In the genomic region with DNA sequence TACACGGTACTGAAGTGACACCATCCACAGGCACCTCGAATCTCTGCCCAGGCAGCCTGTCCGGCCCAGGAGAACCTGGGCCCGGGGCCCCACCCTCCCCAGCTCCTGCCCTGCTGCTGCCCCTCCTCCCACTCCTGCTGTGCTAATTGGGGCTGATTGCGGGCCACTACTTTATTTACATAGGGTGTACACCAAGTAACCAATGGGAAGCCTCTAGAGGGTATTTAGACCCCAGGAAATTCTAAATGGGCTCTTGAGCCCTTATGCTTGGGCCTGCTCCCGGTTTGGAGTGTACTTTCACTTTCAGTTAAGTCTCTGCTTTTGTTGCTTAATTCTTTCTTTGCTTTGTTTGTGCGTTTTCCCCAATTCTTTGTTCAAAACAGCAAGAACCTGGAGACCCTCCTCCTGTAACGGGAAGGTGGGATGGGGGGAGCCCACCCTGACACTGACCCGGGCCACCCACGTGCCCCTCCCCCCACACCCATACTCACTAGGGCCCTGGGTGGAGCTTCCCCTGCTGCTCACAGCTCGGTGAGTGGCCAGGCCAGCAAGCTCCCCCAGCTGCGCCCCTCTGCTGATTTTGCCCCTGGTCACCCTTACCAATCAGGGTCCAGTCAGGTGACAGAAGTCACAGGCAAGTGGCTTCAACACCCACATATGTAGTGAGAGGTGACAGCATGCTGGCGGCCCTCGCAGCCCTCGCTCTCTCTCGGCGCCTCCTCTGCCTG, we compare ENCODE assay signal across 8 cellular contexts. TPM values are rescaled to one million over a fixed set of nuclear protein-coding genes. Genes with fewer than 3 reads are reported as not detected.
A peak's percentile ranks its signal among the peaks of the same experiment; 100 is the strongest.
DNase-seq lines count a peak whose midpoint lies in the region; ATAC-seq and TF ChIP-seq lines count a peak whose summit lies in the region.

No MANE protein-coding gene starts in this region.

- H2BK15ac ChIP-seq in mesendoderm (replicated peaks; ENCODE audit: low read depth): no peak overlapping the region

- H3K27ac Mint-ChIP-seq in CD4-positive, CD25-positive, alpha-beta regulatory T cell: peak overlapping the region; percentile 68 to 84 (median 69)
- H3K27ac Mint-ChIP-seq in activated naive CD8-positive, alpha-beta T cell treated with anti-CD3 and anti-CD28 coated beads, Interleukin-2, amount 50 U/mL, for 24 hours: no peak overlapping the region

- DNase-seq in CD4-positive, CD25-positive, alpha-beta regulatory T cell: peak in 1 of 3 donors; percentile 37
- DNase-seq in LNCaP clone FGC (ENCODE audit: low read depth): no peak
- DNase-seq in activated naive CD8-positive, alpha-beta T cell treated with anti-CD3 and anti-CD28 coated beads, Interleukin-2, amount 50 U/mL, for 24 hours: no peak
- no peak for DNase-seq in left lobe of liver (ENCODE audit: low spot score)
- DNase-seq in occipital lobe (lab: John Stamatoyannopoulos, UW): no peak
- no peak for DNase-seq in mesendoderm

- H3K36me3 Mint-ChIP-seq in CD4-positive, CD25-positive, alpha-beta regulatory T cell: no peaks in the 10 kb centered on the region
- H3K36me3 Mint-ChIP-seq in activated naive CD8-positive, alpha-beta T cell treated with anti-CD3 and anti-CD28 coated beads, Interleukin-2, amount 50 U/mL, for 24 hours (ENCODE audit: low read depth): no peaks in the 10 kb centered on the region

- no peak overlapping the region for H2BK5ac ChIP-seq in mesendoderm (ENCODE audit: low read length)

- H3K18ac ChIP-seq in mesendoderm (ENCODE audit: low read length): no peak overlapping the region

- no peaks in the 10 kb centered on the region for H3K79me1 ChIP-seq in mesendoderm (ENCODE audit: low read length)

- no peaks in the 10 kb centered on the region for H3K9me3 ChIP-seq in CD4-positive, CD25-positive, alpha-beta regulatory T cell (ENCODE audit: control insufficient read depth in 2 of 2, low read length in 2 of 2)

- H3K4ac ChIP-seq in mesendoderm (ENCODE audit: low read depth, low read length): no peak overlapping the region

- no peak overlapping the region for H3K23ac ChIP-seq in mesendoderm (ENCODE audit: low read length)

- H3K9ac ChIP-seq in mesendoderm (ENCODE audit: low read length): no peak overlapping the region

- H3K4me1 ChIP-seq in CD4-positive, CD25-positive, alpha-beta regulatory T cell (ENCODE audit: control insufficient read depth, insufficient read depth, low read length, poor library complexity, severe bottlenecking): peaks cover 12% of the 10 kb centered on the region
- no peaks in the 10 kb centered on the region for H3K4me1 ChIP-seq in mesendoderm (ENCODE audit: control insufficient read depth, low read depth, low read length)

- peak overlapping the region; percentile 11 for H3K27ac ChIP-seq in CD4-positive, CD25-positive, alpha-beta regulatory T cell (ENCODE audit: insufficient read depth, low read length, poor library complexity, severe bottlenecking)
- no peak overlapping the region for H3K27ac ChIP-seq in mesendoderm (ENCODE audit: low read depth, low read length)

- no peak overlapping the region for H3K4me3 ChIP-seq in CD4-positive, CD25-positive, alpha-beta regulatory T cell (ENCODE audit: low read depth, low read length)
- peak overlapping the region; percentile 47 for H3K4me3 ChIP-seq in LNCaP clone FGC (ENCODE audit: low read depth, low read length)
- H3K4me3 ChIP-seq in mesendoderm (ENCODE audit: low read length): no peak overlapping the region

- no peak overlapping the region for H4K5ac ChIP-seq in mesendoderm (ENCODE audit: low read length)

- H2BK120ac ChIP-seq in mesendoderm (ENCODE audit: low read depth, low read length): no peak overlapping the region

- no peak overlapping the region for H3K4me2 ChIP-seq in mesendoderm (ENCODE audit: low read length)

- no peak overlapping the region for H3K56ac ChIP-seq in mesendoderm (ENCODE audit: low read length)

- no peak overlapping the region for H4K8ac ChIP-seq in mesendoderm (ENCODE audit: low read depth, low read length)

- H2AK5ac ChIP-seq in mesendoderm (ENCODE audit: low read length): no peak overlapping the region

- H3K36me3 ChIP-seq in CD4-positive, CD25-positive, alpha-beta regulatory T cell (ENCODE audit: control insufficient read depth, insufficient read depth, low read length): no peaks in the 10 kb centered on the region
- no peaks in the 10 kb centered on the region for H3K36me3 ChIP-seq in mesendoderm (ENCODE audit: control insufficient read depth, insufficient read depth, low read length)

- TF ChIP-seq CTCF in LNCaP clone FGC (IDR thresholded peaks at IDR 0.05; ENCODE audit: control insufficient read depth, extremely low read depth, insufficient read depth): no peak

- H3K79me2 ChIP-seq in mesendoderm (ENCODE audit: control insufficient read depth, insufficient read depth, low read length): no peaks in the 10 kb centered on the region

- ATAC-seq in CD4-positive, CD25-positive, alpha-beta regulatory T cell (ENCODE audit: low read depth in 2 of 2): no peak
- ATAC-seq in activated naive CD8-positive, alpha-beta T cell treated with anti-CD3 and anti-CD28 coated beads, Interleukin-2, amount 50 U/mL, for 24 hours: no peak
- peak; percentile 44 for ATAC-seq in left lobe of liver
- no peak for ATAC-seq in GM19463 (IDR thresholded peaks at IDR 0.05; ENCODE audit: unreplicated experiment)
- ATAC-seq in GM21786 (IDR thresholded peaks at IDR 0.05; ENCODE audit: unreplicated experiment): no peak

- peaks cover 9% of the 10 kb centered on the region for H3K27me3 Mint-ChIP-seq in CD4-positive, CD25-positive, alpha-beta regulatory T cell
- no peaks in the 10 kb centered on the region for H3K27me3 Mint-ChIP-seq in activated naive CD8-positive, alpha-beta T cell treated with anti-CD3 and anti-CD28 coated beads, Interleukin-2, amount 50 U/mL, for 24 hours

- no CpG with 5 or more reads among the region's 17 CpGs for WGBS in mesendoderm (ENCODE audit: extremely low coverage, insufficient coverage, low lambda C conversion rate)

- H3K4me1 Mint-ChIP-seq in CD4-positive, CD25-positive, alpha-beta regulatory T cell: peaks cover 9 to 25% (median 18%) of the 10 kb centered on the region in 4 donors
- peaks cover 13% of the 10 kb centered on the region for H3K4me1 Mint-ChIP-seq in activated naive CD8-positive, alpha-beta T cell treated with anti-CD3 and anti-CD28 coated beads, Interleukin-2, amount 50 U/mL, for 24 hours

- no peaks in the 10 kb centered on the region for H3K27me3 ChIP-seq in CD4-positive, CD25-positive, alpha-beta regulatory T cell (ENCODE audit: control insufficient read depth, insufficient read depth, low read length)
- H3K27me3 ChIP-seq in mesendoderm (ENCODE audit: insufficient read depth, low read length, poor library complexity): no peaks in the 10 kb centered on the region

- peak overlapping the region in 3 of 4 donors; percentile 27 to 76 (median 70) for H3K4me3 Mint-ChIP-seq in CD4-positive, CD25-positive, alpha-beta regulatory T cell
- H3K4me3 Mint-ChIP-seq in activated naive CD8-positive, alpha-beta T cell treated with anti-CD3 and anti-CD28 coated beads, Interleukin-2, amount 50 U/mL, for 24 hours: peak overlapping the region; percentile 14

- peaks cover 0 to 2% (median 0%) of the 10 kb centered on the region in 7 donors for H3K9me3 Mint-ChIP-seq in CD4-positive, CD25-positive, alpha-beta regulatory T cell
- H3K9me3 Mint-ChIP-seq in activated naive CD8-positive, alpha-beta T cell treated with anti-CD3 and anti-CD28 coated beads, Interleukin-2, amount 50 U/mL, for 24 hours: peaks cover 4% of the 10 kb centered on the region

RNA-seq across cellular contexts. Expression of a gene that starts 9.4 kb away (rescaled TPM):
- 0.74 TPM for total RNA-seq in CD4-positive, CD25-positive, alpha-beta regulatory T cell
- polyA plus RNA-seq in CD4-positive, CD25-positive, alpha-beta regulatory T cell: under 1 TPM in 1 of 4 donors, not detected in 3; 0.07 TPM
- total RNA-seq in left lobe of liver (1.1 TPM), occipital lobe (0.16 TPM)
- polyA plus RNA-seq in mesendoderm (2013, experiment 1 of 2): 0.01 TPM
- 0.01 TPM for polyA plus RNA-seq in mesendoderm (2013, experiment 2 of 2)

RNA-seq across cellular contexts. Expression of a gene that starts 10.0 kb away (rescaled TPM):
- 14.6 TPM for total RNA-seq in CD4-positive, CD25-positive, alpha-beta regulatory T cell
- polyA plus RNA-seq in CD4-positive, CD25-positive, alpha-beta regulatory T cell: 10 to 100 TPM; 13.9 to 24.3 (median 16.7) TPM
- total RNA-seq in left lobe of liver (13.9 TPM), occipital lobe (74.1 TPM)
- 15.8 TPM for polyA plus RNA-seq in mesendoderm (2013, experiment 1 of 2)
- polyA plus RNA-seq in mesendoderm (2013, experiment 2 of 2): 15.6 TPM
